In genomic region chr5:54224083-54224836, GRCh38 we compare ENCODE assay signal across 1 cellular context.
TF ChIP-seq lines count a peak whose summit lies in the region.

No MANE protein-coding gene starts in this region.

TF ChIP-seq in K562, 482 proteins besides CTCF, POLR2A, EP300 and RAD21 (continued from another document and continues in another):
- TF ChIP-seq, protein P1, sequence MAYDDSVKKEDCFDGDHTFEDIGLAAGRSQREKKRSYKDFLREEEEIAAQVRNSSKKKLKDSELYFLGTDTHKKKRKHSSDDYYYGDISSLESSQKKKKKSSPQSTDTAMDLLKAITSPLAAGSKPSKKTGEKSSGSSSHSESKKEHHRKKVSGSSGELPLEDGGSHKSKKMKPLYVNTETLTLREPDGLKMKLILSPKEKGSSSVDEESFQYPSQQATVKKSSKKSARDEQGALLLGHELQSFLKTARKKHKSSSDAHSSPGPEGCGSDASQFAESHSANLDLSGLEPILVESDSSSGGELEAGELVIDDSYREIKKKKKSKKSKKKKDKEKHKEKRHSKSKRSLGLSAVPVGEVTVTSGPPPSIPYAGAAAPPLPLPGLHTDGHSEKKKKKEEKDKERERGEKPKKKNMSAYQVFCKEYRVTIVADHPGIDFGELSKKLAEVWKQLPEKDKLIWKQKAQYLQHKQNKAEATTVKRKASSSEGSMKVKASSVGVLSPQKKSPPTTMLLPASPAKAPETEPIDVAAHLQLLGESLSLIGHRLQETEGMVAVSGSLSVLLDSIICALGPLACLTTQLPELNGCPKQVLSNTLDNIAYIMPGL (CRISPR knock-in tag; IDR thresholded peaks at IDR 0.05) = no peak
- TF ChIP-seq CTBP1 (IDR thresholded peaks at IDR 0.05; ENCODE audit: borderline replicate concordance) (peak; percentile 63; the same call in 1 of the 2 replicates), CREM (IDR thresholded peaks at IDR 0.05; ENCODE audit: low read depth) (peak; percentile 77), LCOR (CRISPR knock-in tag; IDR thresholded peaks at IDR 0.05) (no peak), TBP (optimal IDR thresholded peaks at IDR 0.05; ENCODE audit: low read depth, low read length) (no peak), ZNF436 (CRISPR knock-in tag; IDR thresholded peaks at IDR 0.05) (no peak), RNF2 (IDR thresholded peaks at IDR 0.05) (peak; percentile 33; the same call in 1 of the 2 replicates), SMARCA4 (IDR thresholded peaks at IDR 0.05) (peak; percentile 68), STAT5B (CRISPR knock-in tag; IDR thresholded peaks at IDR 0.05) (no peak), MXI1 (IDR thresholded peaks at IDR 0.05; ENCODE audit: low read depth, low read length) (no peak), TEAD2 (tag; IDR thresholded peaks at IDR 0.05) (no peak), SAP30 (IDR thresholded peaks at IDR 0.05; ENCODE audit: borderline replicate concordance, insufficient read depth, low read depth, low read length, poor library complexity, severe bottlenecking) (no peak), TAL1 (IDR thresholded peaks at IDR 0.05) (no peak), NR0B1 (IDR thresholded peaks at IDR 0.05; ENCODE audit: partially characterized antibody) (no peak), TRIM24 (IDR thresholded peaks at IDR 0.05) (peak; percentile 61 to 69; a peak in 3 of 4 replicates), ZBTB26 (CRISPR knock-in tag; IDR thresholded peaks at IDR 0.05) (no peak), DPF2 (IDR thresholded peaks at IDR 0.05) (peak; percentile 54), XRCC5 (IDR thresholded peaks at IDR 0.05; ENCODE audit: low read depth, low read length) (no peak), ZSCAN32 (CRISPR knock-in tag; IDR thresholded peaks at IDR 0.05) (no peak), ZNF253 (CRISPR knock-in tag; conservative IDR thresholded peaks at IDR 0.05) (no peak), ZFX (CRISPR knock-in tag; IDR thresholded peaks at IDR 0.05) (no peak), KDM4B (IDR thresholded peaks at IDR 0.05; ENCODE audit: borderline replicate concordance in 2 of 2, low read depth in 1 of 2) (no peak), ZNF263 (CRISPR knock-in tag; IDR thresholded peaks at IDR 0.05; ENCODE audit: borderline replicate concordance) (no peak), SLC30A9 (CRISPR knock-in tag; IDR thresholded peaks at IDR 0.05) (no peak), GATAD2B (IDR thresholded peaks at IDR 0.05; ENCODE audit: borderline replicate concordance) (no peak), ZNF324 (CRISPR knock-in tag; IDR thresholded peaks at IDR 0.05) (no peak), SRSF1 (IDR thresholded peaks at IDR 0.05; ENCODE audit: low read depth, low read length) (no peak), GATAD2A (IDR thresholded peaks at IDR 0.05) (no peak), NFXL1 (CRISPR knock-in tag; IDR thresholded peaks at IDR 0.05) (no peak), SMAD2 (IDR thresholded peaks at IDR 0.05; ENCODE audit: low read depth, low read length) (no peak), ZNF174 (CRISPR knock-in tag; IDR thresholded peaks at IDR 0.05) (no peak), CSDE1 (IDR thresholded peaks at IDR 0.05) (no peak), KAT8 (IDR thresholded peaks at IDR 0.05; ENCODE audit: low read depth) (no peak), JUND (IDR thresholded peaks at IDR 0.05; ENCODE audit: borderline replicate concordance, low read depth, low read length) (0 out of 2 replicates have a peak, but pooled peaks have one; percentile 22), JUND (tag; IDR thresholded peaks at IDR 0.05; ENCODE audit: borderline replicate concordance, low read depth, low read length) (no peak; the same call in 2 of the 3 replicates), SRSF9 (IDR thresholded peaks at IDR 0.05; ENCODE audit: borderline replicate concordance, low read depth, low read length) (no peak), CUX1 (CRISPR knock-in tag; IDR thresholded peaks at IDR 0.05) (no peak), U2AF2 (optimal IDR thresholded peaks at IDR 0.05; ENCODE audit: low read depth, low read length) (no peak), KLF10 (CRISPR knock-in tag; IDR thresholded peaks at IDR 0.05) (no peak), ZNF12 (CRISPR knock-in tag; IDR thresholded peaks at IDR 0.05) (no peak), HMG20B (CRISPR knock-in tag; IDR thresholded peaks at IDR 0.05) (no peak), ZNF217 (CRISPR knock-in tag; IDR thresholded peaks at IDR 0.05) (no peak), CXXC5 (CRISPR knock-in tag; IDR thresholded peaks at IDR 0.05) (0 out of 2 replicates have a peak, but pooled peaks have one; percentile 27), ZNF143 (CRISPR knock-in tag; IDR thresholded peaks at IDR 0.05) (no peak), ZKSCAN3 (CRISPR knock-in tag; IDR thresholded peaks at IDR 0.05) (no peak), ZBTB5 (IDR thresholded peaks at IDR 0.05) (no peak), FOXK2 (conservative IDR thresholded peaks at IDR 0.05 in 1 of 2, IDR thresholded peaks at IDR 0.05 in 1 of 2; ENCODE audit: low read depth in 2 of 2) (no peak)
- TF ChIP-seq, protein P2, sequence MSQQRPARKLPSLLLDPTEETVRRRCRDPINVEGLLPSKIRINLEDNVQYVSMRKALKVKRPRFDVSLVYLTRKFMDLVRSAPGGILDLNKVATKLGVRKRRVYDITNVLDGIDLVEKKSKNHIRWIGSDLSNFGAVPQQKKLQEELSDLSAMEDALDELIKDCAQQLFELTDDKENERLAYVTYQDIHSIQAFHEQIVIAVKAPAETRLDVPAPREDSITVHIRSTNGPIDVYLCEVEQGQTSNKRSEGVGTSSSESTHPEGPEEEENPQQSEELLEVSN (IDR thresholded peaks at IDR 0.05; ENCODE audit: borderline replicate concordance in 1 of 2, extremely low read depth in 1 of 2, insufficient read depth in 1 of 2, insufficient read length in 1 of 2, low read depth in 1 of 2, low read length in 1 of 2, poor library complexity in 1 of 2, severe bottlenecking in 1 of 2) = no peak
- TF ChIP-seq, protein P3, sequence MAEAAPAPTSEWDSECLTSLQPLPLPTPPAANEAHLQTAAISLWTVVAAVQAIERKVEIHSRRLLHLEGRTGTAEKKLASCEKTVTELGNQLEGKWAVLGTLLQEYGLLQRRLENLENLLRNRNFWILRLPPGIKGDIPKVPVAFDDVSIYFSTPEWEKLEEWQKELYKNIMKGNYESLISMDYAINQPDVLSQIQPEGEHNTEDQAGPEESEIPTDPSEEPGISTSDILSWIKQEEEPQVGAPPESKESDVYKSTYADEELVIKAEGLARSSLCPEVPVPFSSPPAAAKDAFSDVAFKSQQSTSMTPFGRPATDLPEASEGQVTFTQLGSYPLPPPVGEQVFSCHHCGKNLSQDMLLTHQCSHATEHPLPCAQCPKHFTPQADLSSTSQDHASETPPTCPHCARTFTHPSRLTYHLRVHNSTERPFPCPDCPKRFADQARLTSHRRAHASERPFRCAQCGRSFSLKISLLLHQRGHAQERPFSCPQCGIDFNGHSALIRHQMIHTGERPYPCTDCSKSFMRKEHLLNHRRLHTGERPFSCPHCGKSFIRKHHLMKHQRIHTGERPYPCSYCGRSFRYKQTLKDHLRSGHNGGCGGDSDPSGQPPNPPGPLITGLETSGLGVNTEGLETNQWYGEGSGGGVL (CRISPR knock-in tag; IDR thresholded peaks at IDR 0.05) = no peak
- TF ChIP-seq, protein P4, sequence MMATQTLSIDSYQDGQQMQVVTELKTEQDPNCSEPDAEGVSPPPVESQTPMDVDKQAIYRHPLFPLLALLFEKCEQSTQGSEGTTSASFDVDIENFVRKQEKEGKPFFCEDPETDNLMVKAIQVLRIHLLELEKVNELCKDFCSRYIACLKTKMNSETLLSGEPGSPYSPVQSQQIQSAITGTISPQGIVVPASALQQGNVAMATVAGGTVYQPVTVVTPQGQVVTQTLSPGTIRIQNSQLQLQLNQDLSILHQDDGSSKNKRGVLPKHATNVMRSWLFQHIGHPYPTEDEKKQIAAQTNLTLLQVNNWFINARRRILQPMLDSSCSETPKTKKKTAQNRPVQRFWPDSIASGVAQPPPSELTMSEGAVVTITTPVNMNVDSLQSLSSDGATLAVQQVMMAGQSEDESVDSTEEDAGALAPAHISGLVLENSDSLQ (IDR thresholded peaks at IDR 0.05) = no peak
- TF ChIP-seq, protein P5, sequence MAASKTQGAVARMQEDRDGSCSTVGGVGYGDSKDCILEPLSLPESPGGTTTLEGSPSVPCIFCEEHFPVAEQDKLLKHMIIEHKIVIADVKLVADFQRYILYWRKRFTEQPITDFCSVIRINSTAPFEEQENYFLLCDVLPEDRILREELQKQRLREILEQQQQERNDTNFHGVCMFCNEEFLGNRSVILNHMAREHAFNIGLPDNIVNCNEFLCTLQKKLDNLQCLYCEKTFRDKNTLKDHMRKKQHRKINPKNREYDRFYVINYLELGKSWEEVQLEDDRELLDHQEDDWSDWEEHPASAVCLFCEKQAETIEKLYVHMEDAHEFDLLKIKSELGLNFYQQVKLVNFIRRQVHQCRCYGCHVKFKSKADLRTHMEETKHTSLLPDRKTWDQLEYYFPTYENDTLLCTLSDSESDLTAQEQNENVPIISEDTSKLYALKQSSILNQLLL (CRISPR knock-in tag; IDR thresholded peaks at IDR 0.05; ENCODE audit: borderline replicate concordance) = no peak
- TF ChIP-seq, protein P6, sequence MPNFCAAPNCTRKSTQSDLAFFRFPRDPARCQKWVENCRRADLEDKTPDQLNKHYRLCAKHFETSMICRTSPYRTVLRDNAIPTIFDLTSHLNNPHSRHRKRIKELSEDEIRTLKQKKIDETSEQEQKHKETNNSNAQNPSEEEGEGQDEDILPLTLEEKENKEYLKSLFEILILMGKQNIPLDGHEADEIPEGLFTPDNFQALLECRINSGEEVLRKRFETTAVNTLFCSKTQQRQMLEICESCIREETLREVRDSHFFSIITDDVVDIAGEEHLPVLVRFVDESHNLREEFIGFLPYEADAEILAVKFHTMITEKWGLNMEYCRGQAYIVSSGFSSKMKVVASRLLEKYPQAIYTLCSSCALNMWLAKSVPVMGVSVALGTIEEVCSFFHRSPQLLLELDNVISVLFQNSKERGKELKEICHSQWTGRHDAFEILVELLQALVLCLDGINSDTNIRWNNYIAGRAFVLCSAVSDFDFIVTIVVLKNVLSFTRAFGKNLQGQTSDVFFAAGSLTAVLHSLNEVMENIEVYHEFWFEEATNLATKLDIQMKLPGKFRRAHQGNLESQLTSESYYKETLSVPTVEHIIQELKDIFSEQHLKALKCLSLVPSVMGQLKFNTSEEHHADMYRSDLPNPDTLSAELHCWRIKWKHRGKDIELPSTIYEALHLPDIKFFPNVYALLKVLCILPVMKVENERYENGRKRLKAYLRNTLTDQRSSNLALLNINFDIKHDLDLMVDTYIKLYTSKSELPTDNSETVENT (CRISPR knock-in tag; IDR thresholded peaks at IDR 0.05) = no peak
